10 cellular contexts compared by ENCODE assay signal in genomic region chr11:75733346-75734107, GRCh38. TPM values are rescaled to one million over a fixed set of nuclear protein-coding genes. Genes with fewer than 3 reads are reported as not detected.
DNase-seq lines count a peak whose midpoint lies in the region; ATAC-seq and TF ChIP-seq lines count a peak whose summit lies in the region.
"Had no signal": no experiment of that assay in that cellular context is flagged by ENCODE, and none has a peak within 500 bp of the region (broad histone marks: within the 10 kb centered on the region; RNA-seq: fewer than 3 reads in every experiment).

No MANE protein-coding gene starts in this region.

- no peak for TF ChIP-seq CTCF in AG10803 (conservative IDR thresholded peaks at IDR 0.05; ENCODE audit: low read length)

- DNase-seq in AG10803 (ENCODE audit: low read depth) (peak; percentile 9), amniotic epithelial cell (ENCODE audit: low read depth) (peak; percentile 6), midbrain (lab: John Stamatoyannopoulos, UW) (peak; percentile 16), NCI-H226 (no peak), ureter (ENCODE audit: low spot score) (no peak)
- DNase-seq: activated T-cell treated with anti-CD3 and anti-CD28 coated beads, Interleukin-2, amount 50 U/mL, for 4 hours; SW 1271 had no signal

- peak; percentile 69 for ATAC-seq in GM19463 (IDR thresholded peaks at IDR 0.05; ENCODE audit: unreplicated experiment)
- no peak for ATAC-seq in GM21360 (IDR thresholded peaks at IDR 0.05; ENCODE audit: unreplicated experiment)
- no peak for ATAC-seq in HG02642 (IDR thresholded peaks at IDR 0.05; ENCODE audit: poor library complexity, unreplicated experiment)
- ATAC-seq: activated T-cell treated with anti-CD3 and anti-CD28 coated beads, Interleukin-2, amount 50 U/mL, for 4 hours had no signal

- H3K4me3 ChIP-seq in AG10803 (ENCODE audit: low read length), result no peak overlapping the region

RNA-seq across cellular contexts. Expression of gene MOGAT2, which starts 15.9 kb away (rescaled TPM):
- total RNA-seq in ureter, result 8.2 TPM

RNA-seq across cellular contexts. Expression of gene DGAT2, which starts 35.1 kb away (rescaled TPM):
- total RNA-seq in ureter, result 24.0 TPM

Comparison
In these comparisons a context has a peak if more than half of its experiments do, and no peak if none do; other contexts are left out.
1. DNase-seq: peak in AG10803 (single experiment), amniotic epithelial cell (single experiment) and midbrain (single experiment); none in NCI-H226 (single experiment) and ureter (single experiment).